9 cellular contexts compared by ENCODE assay signal in the genomic region with DNA sequence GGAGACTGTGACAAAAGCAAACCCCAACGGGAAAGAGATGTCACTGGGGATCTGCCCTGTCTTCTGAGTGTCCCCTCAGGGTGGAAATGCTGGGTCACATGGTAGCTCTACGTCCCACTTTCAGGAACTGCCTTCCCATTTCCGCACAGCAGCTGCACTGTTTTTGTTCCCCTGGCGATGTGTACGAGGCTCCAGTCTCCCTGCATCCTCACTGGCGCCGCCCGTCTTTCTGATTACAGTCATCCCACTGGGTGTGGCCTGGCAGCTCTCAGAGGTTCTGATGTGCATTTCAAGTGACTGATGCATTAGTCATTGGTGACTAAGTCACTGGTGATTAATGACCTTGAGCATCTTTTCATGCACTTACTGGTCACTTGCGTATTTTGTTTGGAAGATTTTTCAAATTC. TPM values are rescaled to one million over a fixed set of nuclear protein-coding genes. Genes with fewer than 3 reads are reported as not detected.
DNase-seq lines count a peak whose midpoint lies in the region; ATAC-seq and TF ChIP-seq lines count a peak whose summit lies in the region.
"Had no signal": no experiment of that assay in that cellular context is flagged by ENCODE, and none has a peak within 500 bp of the region (broad histone marks: within the 10 kb centered on the region; RNA-seq: fewer than 3 reads in every experiment).

No MANE protein-coding gene starts in this region.

- H3K27me3 ChIP-seq in fibroblast of lung (ENCODE audit: control insufficient read depth, insufficient read depth, low read length) = no peaks in the 10 kb centered on the region
- no peaks in the 10 kb centered on the region for H3K27me3 ChIP-seq in ovary
- no peaks in the 10 kb centered on the region for H3K27me3 ChIP-seq in aorta (ENCODE audit: control insufficient read depth in 1 of 2, insufficient read depth in 2 of 2, low read length in 1 of 2)

- 61 to 69% (median 67%) methylated on average over 9 of the region's 9 CpGs for WGBS in ovary, 3 donors
- WGBS in aorta, 2 donors = 54 to 55% methylated on average over 9 of the region's 9 CpGs

- H3K4me3 ChIP-seq in fibroblast of lung (replicated peaks in 1 of 4; ENCODE audit: control extremely low read depth in 1 of 4, insufficient read depth in 1 of 4, low read depth in 3 of 4, low read length in 4 of 4) (peak overlapping the region in 3 of 4 experiments; percentile 19 to 30 (median 22)), ovary (no peak overlapping the region), aorta (ENCODE audit: low read length in 2 of 2) (no peak overlapping the region)

- H3K4me2 ChIP-seq in fibroblast of lung (ENCODE audit: extremely low read depth, insufficient read depth, low read length) = no peak overlapping the region

- peaks cover 18% of the 10 kb centered on the region for H3K4me1 ChIP-seq in fibroblast of lung (ENCODE audit: control insufficient read depth, extremely low read depth, insufficient read depth, low read length)
- H3K4me1 ChIP-seq in ovary (ENCODE audit: insufficient read depth) = no peaks in the 10 kb centered on the region
- no peaks in the 10 kb centered on the region for H3K4me1 ChIP-seq in aorta (ENCODE audit: control insufficient read depth in 1 of 2, insufficient read depth in 2 of 2, low read length in 2 of 2)

- H3K27ac ChIP-seq in 22Rv1 (0 out of 2 replicates have a peak overlapping the region, but pooled peaks have one; percentile 38), fibroblast of lung (ENCODE audit: insufficient read depth, low read length) (peak overlapping the region; percentile 100), ovary (no peak overlapping the region), aorta (ENCODE audit: low read depth in 1 of 2, low read length in 2 of 2) (no peak overlapping the region)

- peak overlapping the region; percentile 45 for H3K9ac ChIP-seq in fibroblast of lung (ENCODE audit: insufficient read depth, low read length)

- H3K36me3 ChIP-seq in fibroblast of lung (ENCODE audit: control insufficient read depth, insufficient read depth, low read length) (peaks cover 24% of the 10 kb centered on the region), ovary (no peaks in the 10 kb centered on the region), aorta (ENCODE audit: control insufficient read depth in 1 of 2, insufficient read depth in 2 of 2, low read length in 1 of 2) (peaks cover 4 to 8% of the 10 kb centered on the region in 2 donors)

- H3K9me3 ChIP-seq in fibroblast of lung (ENCODE audit: control insufficient read depth, insufficient read depth, low read depth, low read length) (no peaks in the 10 kb centered on the region), ovary (no peaks in the 10 kb centered on the region), aorta (ENCODE audit: control insufficient read depth, low read length) (no peaks in the 10 kb centered on the region)

- no peak for TF ChIP-seq POLR2A in ovary (IDR thresholded peaks at IDR 0.05)

- TF ChIP-seq CTCF in 22Rv1 (IDR thresholded peaks at IDR 0.05) (no peak), fibroblast of lung (conservative IDR thresholded peaks at IDR 0.05 in 1 of 2, IDR thresholded peaks at IDR 0.05 in 1 of 2; ENCODE audit: low read depth in 1 of 2, low read length in 2 of 2) (no peak), ovary (IDR thresholded peaks at IDR 0.05) (no peak)

- H3K79me2 ChIP-seq in fibroblast of lung (ENCODE audit: control insufficient read depth, insufficient read depth, low read length) = peaks cover 25% of the 10 kb centered on the region

- intact Hi-C loops in ovary (cut with DNase I) (no loop called here), aorta (cut with DNase I) (no loop called here)

- no peak for TF ChIP-seq EP300 in ovary (IDR thresholded peaks at IDR 0.05)

- H2AFZ ChIP-seq in fibroblast of lung (ENCODE audit: low read length) = no peak overlapping the region

- no peaks in the 10 kb centered on the region for H4K20me1 ChIP-seq in fibroblast of lung (ENCODE audit: control insufficient read depth, extremely low read depth, insufficient read depth, low read length)

- ATAC-seq in aorta (ENCODE audit: low FRiP score) (peak; percentile 71), HG03442 (IDR thresholded peaks at IDR 0.05; ENCODE audit: unreplicated experiment) (no peak), HG02759 (IDR thresholded peaks at IDR 0.05; ENCODE audit: unreplicated experiment) (no peak)

- DNase-seq in HPDE6-E6E7 (ENCODE audit: extremely low spot score) (peak; percentile 99), fibroblast of lung (ENCODE audit: low read depth in 2 of 2) (peak; percentile 99 to 100), ovary (peak in 3 of 5 donors; percentile 26 to 69 (median 53)), aorta (peak; percentile 89 to 91)
- DNase-seq in activated CD4-positive, alpha-beta T cell treated with anti-CD3 and anti-CD28 coated beads, Interleukin-2, amount 50 U/mL, for 48 hours = peak; percentile 71 to 80
- DNase-seq: activated naive CD8-positive, alpha-beta T cell treated with anti-CD3 and anti-CD28 coated beads, Interleukin-2, amount 10 ng/mL, durations not matched to agents 7 days and 5 days had no signal

RNA-seq across cellular contexts. Expression of a gene that starts 21.2 kb away (rescaled TPM):
- 66.8 and 113 TPM in 2 replicates for total RNA-seq in fibroblast of lung
- polyA plus RNA-seq in fibroblast of lung = 85.6 and 93.5 TPM in 2 replicates
- polyA plus RNA-seq in fibroblast of lung (2012) = 53.1 and 55.9 TPM in 2 replicates
- polyA minus RNA-seq in fibroblast of lung (ENCODE audit: low replicate concordance) = 14.3 and 23.0 TPM in 2 replicates
- total RNA-seq in ovary = 10 to 100 TPM; 43.5 to 56.2 (median 53.5) TPM
- 10 to 100 TPM; 46.1 to 55.9 TPM for polyA plus RNA-seq in ovary
- total RNA-seq in aorta = 10 to 100 TPM; 33.3 to 51.1 TPM
- 10 to 100 TPM; 36.7 to 45.6 TPM for polyA plus RNA-seq in aorta

RNA-seq across cellular contexts. Expression of a gene that starts 22.1 kb away (rescaled TPM):
- 98.4 and 126 TPM in 2 replicates for total RNA-seq in fibroblast of lung
- 89.5 and 107 TPM in 2 replicates for polyA plus RNA-seq in fibroblast of lung
- polyA plus RNA-seq in fibroblast of lung (2012) = 84.1 and 93.0 TPM in 2 replicates
- 74.9 and 108 TPM in 2 replicates for polyA minus RNA-seq in fibroblast of lung (ENCODE audit: low replicate concordance)
- 10 to 100 TPM; 41.1 to 66.4 (median 50.0) TPM for total RNA-seq in ovary
- 10 to 100 TPM; 24.0 to 43.5 TPM for polyA plus RNA-seq in ovary
- total RNA-seq in aorta = 10 to 100 TPM; 56.1 to 69.8 TPM
- 10 to 100 TPM; 19.7 to 40.8 TPM for polyA plus RNA-seq in aorta

RNA-seq across cellular contexts. Expression of a gene that starts 28.8 kb away (rescaled TPM):
- total RNA-seq in fibroblast of lung = not detected in 2 replicates
- not detected in 2 replicates for polyA plus RNA-seq in fibroblast of lung
- polyA plus RNA-seq in fibroblast of lung (2012) = not detected in 2 replicates
- not detected in 2 replicates for polyA minus RNA-seq in fibroblast of lung (ENCODE audit: low replicate concordance)
- total RNA-seq in ovary = not detected
- not detected for polyA plus RNA-seq in ovary
- total RNA-seq in aorta = not detected
- not detected for polyA plus RNA-seq in aorta
- total RNA-seq: activated naive CD8-positive, alpha-beta T cell treated with anti-CD3 and anti-CD28 coated beads, Interleukin-2, amount 10 ng/mL, durations not matched to agents 7 days and 5 days had no signal

Comparison
In these comparisons a context has a peak if more than half of its experiments do, and no peak if none do; other contexts are left out.
1. H3K27ac ChIP-seq: peak in 22Rv1 (single experiment) and fibroblast of lung (single experiment); none in ovary (0 of 2) and aorta (0 of 2).
2. H3K4me3 ChIP-seq: peak in fibroblast of lung (3 of 4); none in ovary (single experiment) and aorta (0 of 2).
3. Peak in every context shown above with its lines, with median percentiles within 50 percentile points of each other: DNase-seq.